8 cellular contexts compared by ENCODE assay signal in the genomic region with DNA sequence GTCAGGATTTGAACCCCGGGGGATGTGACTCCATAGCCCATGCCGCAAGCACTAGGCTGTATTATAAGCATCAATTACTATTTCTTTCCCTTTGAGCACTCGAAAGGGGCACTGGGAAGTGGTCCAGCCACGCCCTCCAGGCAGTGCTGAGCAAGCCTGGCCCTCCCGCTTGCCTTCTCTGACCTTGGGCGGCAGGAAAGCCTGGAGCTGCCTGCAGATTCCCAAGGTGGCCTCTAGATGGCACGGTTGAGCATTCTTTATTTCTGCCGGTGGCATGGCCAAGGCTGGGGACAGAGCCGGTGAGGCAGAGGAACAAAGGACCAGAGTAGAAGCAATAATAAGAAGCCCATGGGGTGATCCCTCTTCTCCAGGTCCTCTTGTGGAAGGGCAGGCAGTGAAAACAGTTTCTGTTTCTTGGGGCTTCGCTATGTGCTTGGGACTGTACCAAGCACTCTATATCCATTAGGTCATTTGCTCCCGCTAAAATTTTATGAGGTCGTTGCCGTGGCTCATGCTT. TPM values are rescaled to one million over a fixed set of nuclear protein-coding genes. Genes with fewer than 3 reads are reported as not detected.
DNase-seq lines count a peak whose midpoint lies in the region; ATAC-seq, FAIRE-seq and TF ChIP-seq lines count a peak whose summit lies in the region.

No MANE protein-coding gene starts in this region.

- FAIRE-seq in G401.6 (lab: Jason Lieb, UNC), result peak; percentile 64
- FAIRE-seq in endothelial cell of umbilical vein (lab: Jason Lieb, UNC), result peak; percentile 96

- CTCF ChIA-PET in endothelial cell of umbilical vein (lab: Charles Lee), result interaction anchor here (0.6 to 2.1 kb wide), 11 partner anchors 9 to 250 kb away, joined by 3 to 12 read pairs (median 4); no protein-coding TSS in a partner anchor

- POLR2A ChIA-PET in endothelial cell of umbilical vein (lab: Charles Lee), result no interaction called here

- H3K36me3 Mint-ChIP-seq in natural killer cell, result no peaks in the 10 kb centered on the region

- 32% methylated on average over 13 of the region's 13 CpGs for WGBS in suprapubic skin

- no TSS peak for BruUV-seq in endothelial cell of umbilical vein (replicated peaks; lab: Mats Ljungman, UMichigan)

- TF ChIP-seq EP300 in suprapubic skin (IDR thresholded peaks at IDR 0.05), result no peak

- H3K27me3 ChIP-seq in endothelial cell of umbilical vein (ENCODE audit: control insufficient read depth in 2 of 2, insufficient read depth in 2 of 2, low read length in 2 of 2) (peaks cover 0 to 2% of the 10 kb centered on the region in 2 experiments), suprapubic skin (peaks cover 21% of the 10 kb centered on the region)

- peaks cover 16 to 21% of the 10 kb centered on the region in 2 donors for H3K27me3 Mint-ChIP-seq in natural killer cell (ENCODE audit: low read depth in 2 of 2)

- DNase-seq in HT-29 (ENCODE audit: low spot score) (peak; percentile 86), NOMO-1 (lab: John Stamatoyannopoulos, UW; ENCODE audit: unreplicated experiment in 2 of 2) (peak; percentile 55 to 56), endothelial cell of umbilical vein (ENCODE audit: low read depth, low spot score) (peak; percentile 47), natural killer cell (peak; percentile 40), suprapubic skin (ENCODE audit: low spot score in 2 of 2) (no peak)
- peak; percentile 6 to 10 for DNase-seq in activated CD8-positive, alpha-beta memory T cell treated with anti-CD3 and anti-CD28 coated beads for 1 hour (ENCODE audit: extremely low read depth in 1 of 2, low read depth in 1 of 2)

- intact Hi-C loops in endothelial cell of umbilical vein (cut with micrococcal nuclease) (loop anchor here (1.0 kb wide), 1 partner anchor 415 kb away; no protein-coding TSS in a partner anchor), natural killer cell (cut with micrococcal nuclease) (loop anchor here (2.0 to 5.0 kb wide), 2 partner anchors 117 to 414 kb away; no protein-coding TSS in a partner anchor)

- TF ChIP-seq POLR2A in endothelial cell of umbilical vein (IDR thresholded peaks at IDR 0.05; ENCODE audit: low read depth, low read length) (no peak), suprapubic skin (IDR thresholded peaks at IDR 0.05) (no peak)

- no peak overlapping the region for H3K4me2 ChIP-seq in endothelial cell of umbilical vein (ENCODE audit: insufficient read depth, low read length)

- no peak overlapping the region for H3K27ac ChIP-seq in endothelial cell of umbilical vein (ENCODE audit: insufficient read depth, low read depth, low read length)
- H3K27ac ChIP-seq in suprapubic skin, result no peak overlapping the region

- no peak overlapping the region for H3K9ac ChIP-seq in endothelial cell of umbilical vein (replicated peaks; ENCODE audit: extremely low read depth, insufficient read depth, low read length)

- no peak overlapping the region for H3K4me3 Mint-ChIP-seq in natural killer cell

- ATAC-seq in natural killer cell (peak; percentile 82 to 99 (median 95)), GM18517 (IDR thresholded peaks at IDR 0.05; ENCODE audit: unreplicated experiment) (no peak)

- no peaks in the 10 kb centered on the region for H3K4me1 ChIP-seq in endothelial cell of umbilical vein (ENCODE audit: control insufficient read depth, extremely low read depth, insufficient read depth, low read length)
- peaks cover 3% of the 10 kb centered on the region for H3K4me1 ChIP-seq in suprapubic skin

- dilution Hi-C loops in endothelial cell of umbilical vein (cut with MboI; ENCODE audit: extremely low pct_ligation_motif_present, low sequenced_read_pairs), result no loop called here

- peaks cover 0 to 6% of the 10 kb centered on the region in 2 donors for H3K4me1 Mint-ChIP-seq in natural killer cell

- TF ChIP-seq CTCF in endothelial cell of umbilical vein (IDR thresholded peaks at IDR 0.05; ENCODE audit: extremely low read depth in 1 of 2, insufficient read depth in 1 of 2, low read depth in 1 of 2, low read length in 2 of 2), result peak; percentile 89 to 94
- peak; percentile 93 for TF ChIP-seq CTCF in natural killer cell (IDR thresholded peaks at IDR 0.05)
- peak; percentile 22 to 92 for TF ChIP-seq CTCF in suprapubic skin (IDR thresholded peaks at IDR 0.05)

- no peak overlapping the region for H3K27ac Mint-ChIP-seq in natural killer cell

- H4K20me1 ChIP-seq in endothelial cell of umbilical vein (replicated peaks; ENCODE audit: control insufficient read depth, extremely low read depth, insufficient read depth, low read length), result no peaks in the 10 kb centered on the region

- H3K9me3 Mint-ChIP-seq in natural killer cell, result no peaks in the 10 kb centered on the region

- no peaks in the 10 kb centered on the region for H3K9me1 ChIP-seq in endothelial cell of umbilical vein (replicated peaks; ENCODE audit: control insufficient read depth, extremely low read depth, insufficient read depth, low read length)

- H3K4me3 ChIP-seq in endothelial cell of umbilical vein (replicated peaks in 1 of 3; ENCODE audit: insufficient read depth in 1 of 3, low read depth in 1 of 3, low read length in 3 of 3) (no peak overlapping the region), suprapubic skin (no peak overlapping the region)

- no peaks in the 10 kb centered on the region for H3K79me2 ChIP-seq in endothelial cell of umbilical vein (ENCODE audit: control insufficient read depth, insufficient read depth, low read length)

- no peak overlapping the region for H2AFZ ChIP-seq in endothelial cell of umbilical vein (ENCODE audit: low read depth, low read length)

- H3K9me3 ChIP-seq in endothelial cell of umbilical vein (replicated peaks; ENCODE audit: control insufficient read depth, insufficient read depth, low read length), result no peaks in the 10 kb centered on the region
- H3K9me3 ChIP-seq in suprapubic skin, result no peaks in the 10 kb centered on the region

- no peaks in the 10 kb centered on the region for H3K36me3 ChIP-seq in endothelial cell of umbilical vein (ENCODE audit: control insufficient read depth in 2 of 2, extremely low read depth in 1 of 2, insufficient read depth in 2 of 2, low read length in 2 of 2)
- no peaks in the 10 kb centered on the region for H3K36me3 ChIP-seq in suprapubic skin

TF ChIP-seq in endothelial cell of umbilical vein, 7 proteins besides CTCF, POLR2A, EP300 and RAD21:
- TF ChIP-seq, protein P1, sequence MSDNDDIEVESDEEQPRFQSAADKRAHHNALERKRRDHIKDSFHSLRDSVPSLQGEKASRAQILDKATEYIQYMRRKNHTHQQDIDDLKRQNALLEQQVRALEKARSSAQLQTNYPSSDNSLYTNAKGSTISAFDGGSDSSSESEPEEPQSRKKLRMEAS (IDR thresholded peaks at IDR 0.05; ENCODE audit: insufficient read depth, insufficient read length), result no peak
- no peak for TF ChIP-seq GATA2 (IDR thresholded peaks at IDR 0.05; ENCODE audit: insufficient read depth, insufficient read length, low read depth, low read length)

RNA-seq across cellular contexts. Expression of gene ARHGAP40, which starts 32.0 kb away (rescaled TPM):
- 0.05 TPM in 1 of 2 replicates, not detected in the other for total RNA-seq in HT-29 (2014; rRNA removed; shearing (Covaris generic))
- total RNA-seq in endothelial cell of umbilical vein, result 0.12 and 0.20 TPM in 2 replicates
- 0.10 and 0.18 TPM in 2 replicates for polyA plus RNA-seq in endothelial cell of umbilical vein
- 0.05 and 0.17 TPM in 2 replicates for polyA plus RNA-seq in endothelial cell of umbilical vein (2011; cell fraction: cytosol; rRNA removed)
- 0.90 and 1.3 TPM in 2 replicates for polyA plus RNA-seq in endothelial cell of umbilical vein (2011; cell fraction: nucleus; rRNA removed)
- polyA plus RNA-seq in endothelial cell of umbilical vein (2012), result 1.1 and 1.9 TPM in 2 replicates
- 0.11 and 0.53 TPM in 2 replicates for polyA minus RNA-seq in endothelial cell of umbilical vein
- not detected for polyA minus RNA-seq in endothelial cell of umbilical vein (2011; cell fraction: cytosol; rRNA and poly(A)+ RNA removed)
- polyA minus RNA-seq in endothelial cell of umbilical vein (2011; cell fraction: nucleus; rRNA and poly(A)+ RNA removed), result not detected in 2 replicates
- total RNA-seq in natural killer cell, result not detected
- 100 to 1,000 TPM in 2 of 4 donors, 10 to 100 TPM in 2; 30.2 to 139 (median 74.5) TPM for total RNA-seq in suprapubic skin

RNA-seq across cellular contexts. Expression of gene ADIG, which starts 52.6 kb away (rescaled TPM):
- not detected in 2 replicates for total RNA-seq in HT-29 (2014; rRNA removed; shearing (Covaris generic))
- total RNA-seq in endothelial cell of umbilical vein, result not detected in 2 replicates
- polyA plus RNA-seq in endothelial cell of umbilical vein, result not detected in 2 replicates
- not detected in 2 replicates for polyA plus RNA-seq in endothelial cell of umbilical vein (2011; cell fraction: cytosol; rRNA removed)
- polyA plus RNA-seq in endothelial cell of umbilical vein (2011; cell fraction: nucleus; rRNA removed), result not detected in 2 replicates
- not detected in 2 replicates for polyA plus RNA-seq in endothelial cell of umbilical vein (2012)
- polyA minus RNA-seq in endothelial cell of umbilical vein, result not detected in 2 replicates
- not detected for polyA minus RNA-seq in endothelial cell of umbilical vein (2011; cell fraction: cytosol; rRNA and poly(A)+ RNA removed)
- polyA minus RNA-seq in endothelial cell of umbilical vein (2011; cell fraction: nucleus; rRNA and poly(A)+ RNA removed), result not detected in 2 replicates
- not detected for total RNA-seq in natural killer cell
- total RNA-seq in suprapubic skin, result not detected

Comparison
In these comparisons a context has a peak if more than half of its experiments do, and no peak if none do; other contexts are left out.
1. DNase-seq: peak in HT-29 (single experiment), NOMO-1 (2 of 2), activated CD8-positive, alpha-beta memory T cell treated with anti-CD3 and anti-CD28 coated beads for 1 hour (2 of 2), endothelial cell of umbilical vein (single experiment) and natural killer cell (single experiment); none in suprapubic skin (0 of 2).
2. RNA of gene ARHGAP40, which starts 32.0 kb away (total RNA-seq): 30.2 to 139 TPM in suprapubic skin; 0.12 to 0.20 TPM in endothelial cell of umbilical vein, 0.05 TPM in HT-29 and not detected in natural killer cell; every median in the first group is over 10 times any median in the second.
3. Peak in every context shown above with its lines, with median percentiles within 50 percentile points of each other: CTCF ChIP-seq.